Comparison of ENCODE assay signal across 10 cellular contexts in the genomic region with DNA sequence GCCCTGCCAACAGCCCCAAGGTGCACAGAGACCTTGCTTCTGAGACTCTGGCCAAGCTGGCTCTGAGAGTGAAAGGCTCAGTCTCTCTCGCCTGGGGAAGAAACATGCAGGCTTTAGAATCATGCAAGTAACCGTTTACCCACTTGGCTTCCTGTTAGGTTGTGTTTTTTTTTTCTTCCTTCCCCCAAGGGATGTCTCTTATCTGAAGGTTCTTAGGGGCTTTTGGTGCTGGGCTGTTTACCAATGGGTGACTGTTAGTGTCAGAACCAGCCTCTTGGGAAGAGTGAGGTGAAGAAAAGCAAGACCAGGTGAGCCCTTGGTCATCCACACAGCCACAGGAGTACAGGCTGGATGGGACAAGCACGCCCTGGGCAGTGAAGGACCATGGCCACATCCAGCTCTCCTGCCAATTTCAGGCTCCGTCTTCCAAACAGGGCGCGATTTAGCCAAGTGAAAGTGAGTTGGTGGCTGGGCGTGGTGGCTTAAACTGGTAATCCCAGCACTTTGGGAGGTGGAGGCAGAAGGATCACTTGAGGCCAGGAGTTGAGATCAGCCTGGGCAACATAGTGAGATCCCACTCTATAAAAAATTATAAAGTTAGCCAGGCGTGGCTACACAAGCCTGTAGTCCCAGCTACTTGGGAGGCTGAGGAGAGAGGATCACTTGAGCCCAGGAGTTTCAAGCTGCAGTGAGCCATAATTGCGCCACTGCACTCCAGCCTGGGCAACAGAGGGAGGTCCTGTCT.
DNase-seq lines count a peak whose midpoint lies in the region; ATAC-seq, FAIRE-seq and TF ChIP-seq lines count a peak whose summit lies in the region.
"Had no signal": no experiment of that assay in that cellular context is flagged by ENCODE, and none has a peak within 500 bp of the region (broad histone marks: within the 10 kb centered on the region; RNA-seq: fewer than 3 reads in every experiment).

No MANE protein-coding gene starts in this region.

- H3K27me3 ChIP-seq in astrocyte (ENCODE audit: insufficient read depth, low read length), result no peaks in the 10 kb centered on the region
- no peaks in the 10 kb centered on the region for H3K27me3 ChIP-seq in effector memory CD4-positive, alpha-beta T cell (replicated peaks; ENCODE audit: control insufficient read depth, insufficient read depth, low read length, poor library complexity, severe bottlenecking)

- no peaks in the 10 kb centered on the region for H3K79me2 ChIP-seq in astrocyte (ENCODE audit: insufficient read depth, low read length)

- H3K36me3 ChIP-seq in KOPT-K1 (ENCODE audit: insufficient read depth, low read length) (no peaks in the 10 kb centered on the region), astrocyte (ENCODE audit: insufficient read depth, low read length) (no peaks in the 10 kb centered on the region)
- no peaks in the 10 kb centered on the region for H3K36me3 ChIP-seq in effector memory CD4-positive, alpha-beta T cell (ENCODE audit: control insufficient read depth, insufficient read depth, low read length)
- H3K36me3 ChIP-seq: tibial artery had no signal

- DNase-seq in Daoy (ENCODE audit: low read depth), result peak; percentile 53
- peak; percentile 59 for DNase-seq in GM19239 (ENCODE audit: insufficient read length, low spot score)
- DNase-seq in astrocyte (ENCODE audit: low read depth), result no peak
- DNase-seq in effector memory CD4-positive, alpha-beta T cell, result no peak
- DNase-seq in HT-29 (ENCODE audit: low spot score), result no peak
- DNase-seq: tibial artery had no signal

- no peak for TF ChIP-seq CTCF in astrocyte (IDR thresholded peaks at IDR 0.05; ENCODE audit: insufficient read depth, low read depth, low read length)

- FAIRE-seq in GM19239 (lab: Jason Lieb, UNC) (peak; percentile 94), astrocyte (lab: Jason Lieb, UNC) (no peak)

- H3K36me3 Mint-ChIP-seq in astrocyte (ENCODE audit: low read depth, unreplicated experiment), result peaks cover 1% of the 10 kb centered on the region

- H3K9me3 Mint-ChIP-seq in astrocyte (ENCODE audit: unreplicated experiment), result peaks cover 1% of the 10 kb centered on the region

- H3K9ac ChIP-seq in astrocyte (ENCODE audit: low read length), result no peak overlapping the region

- H3K4me2 ChIP-seq in astrocyte (ENCODE audit: low read length), result no peak overlapping the region

- peaks cover 25% of the 10 kb centered on the region for H3K27me3 Mint-ChIP-seq in astrocyte (ENCODE audit: low read depth, unreplicated experiment)

- peaks cover 5% of the 10 kb centered on the region for H3K4me1 ChIP-seq in astrocyte (ENCODE audit: insufficient read depth, low read length)
- H3K4me1 ChIP-seq in effector memory CD4-positive, alpha-beta T cell (ENCODE audit: control insufficient read depth, insufficient read depth, low read length, poor library complexity, severe bottlenecking), result peaks cover 5% of the 10 kb centered on the region

- H3K4me1 Mint-ChIP-seq in astrocyte (ENCODE audit: low read depth, unreplicated experiment), result peaks cover 2% of the 10 kb centered on the region

- no peaks in the 10 kb centered on the region for H4K20me1 ChIP-seq in astrocyte (ENCODE audit: insufficient read depth, low read length)

- no peaks in the 10 kb centered on the region for H3K9me3 ChIP-seq in KOPT-K1 (ENCODE audit: insufficient read depth, low read length, poor library complexity, severe bottlenecking)
- peaks cover 2% of the 10 kb centered on the region for H3K9me3 ChIP-seq in astrocyte (ENCODE audit: insufficient read depth, low read depth, low read length)
- no peaks in the 10 kb centered on the region for H3K9me3 ChIP-seq in effector memory CD4-positive, alpha-beta T cell (ENCODE audit: control insufficient read depth, low read length)
- H3K9me3 ChIP-seq: tibial artery had no signal

- H3K27ac Mint-ChIP-seq in astrocyte (ENCODE audit: unreplicated experiment), result peak overlapping the region; percentile 18

- ATAC-seq in GM19035 (IDR thresholded peaks at IDR 0.05; ENCODE audit: unreplicated experiment), result no peak
- no peak for ATAC-seq in HG03135 (IDR thresholded peaks at IDR 0.05; ENCODE audit: unreplicated experiment)

- H3K4me3 ChIP-seq in astrocyte (ENCODE audit: insufficient read depth, low read depth, low read length), result no peak overlapping the region
- no peak overlapping the region for H3K4me3 ChIP-seq in effector memory CD4-positive, alpha-beta T cell (ENCODE audit: insufficient read depth, low read depth, low read length, poor library complexity, severe bottlenecking)
- H3K4me3 ChIP-seq: SK-N-MC, tibial artery had no signal

- H3K4me3 Mint-ChIP-seq in astrocyte (ENCODE audit: unreplicated experiment), result no peak overlapping the region

- no peak overlapping the region for H2AFZ ChIP-seq in astrocyte (ENCODE audit: low read depth, low read length)

- H3K27ac ChIP-seq in KOPT-K1 (ENCODE audit: low read depth, low read length, poor library complexity, severe bottlenecking), result peak overlapping the region; percentile 97
- H3K27ac ChIP-seq in astrocyte (ENCODE audit: low read depth, low read length), result no peak overlapping the region
- no peak overlapping the region for H3K27ac ChIP-seq in effector memory CD4-positive, alpha-beta T cell (ENCODE audit: insufficient read depth, low read length, poor library complexity, severe bottlenecking)
- H3K27ac ChIP-seq: SK-N-MC, tibial artery had no signal

Comparison
In these comparisons a context has a peak if more than half of its experiments do, and no peak if none do; other contexts are left out.
1. DNase-seq: peak in Daoy (single experiment) and GM19239 (single experiment); none in astrocyte (single experiment), effector memory CD4-positive, alpha-beta T cell (0 of 3) and HT-29 (single experiment).